Comparison of ENCODE assay signal across 1 cellular context in the genomic region with DNA sequence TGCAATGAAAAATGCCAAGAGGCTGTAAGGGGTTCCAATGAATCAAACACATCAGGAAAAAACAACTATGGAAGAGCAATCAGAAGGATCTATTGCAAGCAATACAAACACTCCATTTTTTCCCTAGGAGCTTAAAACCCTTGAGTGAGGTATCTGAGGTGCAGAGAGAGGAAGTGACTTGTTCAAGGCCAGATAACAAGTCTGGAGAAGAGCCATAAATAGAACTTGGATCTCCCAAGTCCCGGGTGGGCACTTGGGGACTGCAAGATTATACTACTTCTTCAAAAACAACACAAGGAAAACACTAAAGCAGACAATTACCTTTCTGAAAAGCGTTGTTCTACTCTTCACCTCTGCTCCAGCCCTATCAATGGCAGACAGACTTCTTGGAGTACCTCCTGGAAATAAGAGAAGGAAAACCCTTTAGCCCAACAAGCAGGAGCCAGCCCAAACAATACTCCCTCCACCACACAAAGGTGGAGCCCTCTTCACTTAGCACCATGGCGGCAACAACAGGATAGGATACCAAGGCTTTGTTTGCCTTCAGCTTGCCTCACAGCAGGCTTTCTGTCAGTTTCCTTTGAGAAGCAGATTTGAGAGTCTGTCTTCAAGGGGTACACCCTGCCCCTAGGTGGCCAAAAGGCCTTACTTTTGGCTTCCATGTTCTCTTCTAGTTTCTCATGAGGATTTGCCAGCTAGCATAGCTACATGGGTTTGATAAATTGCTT.
TF ChIP-seq lines count a peak whose summit lies in the region.

No MANE protein-coding gene starts in this region.

TF ChIP-seq in H1, 55 proteins besides CTCF, POLR2A, EP300 and RAD21:
- TF ChIP-seq, protein P1, sequence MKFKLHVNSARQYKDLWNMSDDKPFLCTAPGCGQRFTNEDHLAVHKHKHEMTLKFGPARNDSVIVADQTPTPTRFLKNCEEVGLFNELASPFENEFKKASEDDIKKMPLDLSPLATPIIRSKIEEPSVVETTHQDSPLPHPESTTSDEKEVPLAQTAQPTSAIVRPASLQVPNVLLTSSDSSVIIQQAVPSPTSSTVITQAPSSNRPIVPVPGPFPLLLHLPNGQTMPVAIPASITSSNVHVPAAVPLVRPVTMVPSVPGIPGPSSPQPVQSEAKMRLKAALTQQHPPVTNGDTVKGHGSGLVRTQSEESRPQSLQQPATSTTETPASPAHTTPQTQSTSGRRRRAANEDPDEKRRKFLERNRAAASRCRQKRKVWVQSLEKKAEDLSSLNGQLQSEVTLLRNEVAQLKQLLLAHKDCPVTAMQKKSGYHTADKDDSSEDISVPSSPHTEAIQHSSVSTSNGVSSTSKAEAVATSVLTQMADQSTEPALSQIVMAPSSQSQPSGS (IDR thresholded peaks at IDR 0.05; ENCODE audit: low read length) = no peak
- TF ChIP-seq TCF12 (IDR thresholded peaks at IDR 0.05; ENCODE audit: low read depth, low read length) = 0 out of 2 replicates have a peak, but pooled peaks have one; percentile 11
- 0 out of 4 replicates have a peak, but pooled peaks of 1 of the 2 experiments have one; percentile 58 for TF ChIP-seq SIN3A (conservative IDR thresholded peaks at IDR 0.05 in 1 of 2, IDR thresholded peaks at IDR 0.05 in 1 of 2; ENCODE audit: low read depth in 1 of 2, low read length in 2 of 2)
- TF ChIP-seq JUND (IDR thresholded peaks at IDR 0.05; ENCODE audit: low read length) = no peak
TF ChIP-seq in H1: peak in this region for 2.
